9 cellular contexts compared by ENCODE assay signal in the genomic region with DNA sequence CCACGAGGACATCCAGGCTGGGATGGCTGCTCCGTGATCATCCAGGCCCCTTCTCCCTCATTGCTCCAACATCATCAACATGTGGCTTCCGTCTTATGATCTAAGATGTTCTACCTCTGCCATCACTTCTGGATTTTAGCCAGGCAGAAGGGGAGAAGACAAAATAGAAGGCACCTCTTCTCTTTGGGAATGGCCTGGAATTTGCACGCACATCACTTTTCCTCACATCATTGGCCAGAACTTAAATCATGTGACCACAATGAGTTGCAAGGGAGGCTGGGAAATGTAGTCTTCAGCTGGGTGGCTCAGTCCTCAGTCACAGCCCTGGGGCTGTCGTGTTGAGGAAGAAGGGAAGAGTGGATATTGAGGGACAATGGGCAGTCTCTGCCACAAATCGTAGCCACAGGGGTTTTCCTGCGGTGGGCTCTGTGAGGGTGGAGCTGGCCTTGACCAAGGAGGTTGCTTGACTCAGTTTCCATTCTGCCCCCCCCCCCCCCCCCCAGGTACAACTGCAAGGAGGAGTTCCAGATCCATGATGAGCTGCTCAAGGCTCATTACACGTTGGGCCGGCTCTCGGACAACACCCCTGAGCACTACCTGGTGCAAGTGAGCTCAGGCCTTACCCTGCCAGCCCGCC. TPM values are rescaled to one million over a fixed set of nuclear protein-coding genes. Genes with fewer than 3 reads are reported as not detected.
A peak's percentile ranks its signal among the peaks of the same experiment; 100 is the strongest.
DNase-seq lines count a peak whose midpoint lies in the region; ATAC-seq, FAIRE-seq and TF ChIP-seq lines count a peak whose summit lies in the region.
"Had no signal": no experiment of that assay in that cellular context is flagged by ENCODE, and none has a peak within 500 bp of the region (broad histone marks: within the 10 kb centered on the region; RNA-seq: fewer than 3 reads in every experiment).

No MANE protein-coding gene starts in this region.

- H3K9ac ChIP-seq in DND-41 (ENCODE audit: low read depth, low read length), result no peak overlapping the region
- no peak overlapping the region for H3K9ac ChIP-seq in kidney (ENCODE audit: low read length in 2 of 2)

- ATAC-seq in DND-41 (ENCODE audit: insufficient read depth, low read depth), result peak; percentile 77
- ATAC-seq in left lobe of liver, result peak; percentile 77
- no peak for ATAC-seq in omental fat pad (ENCODE audit: low FRiP score)
- ATAC-seq: effector memory CD8-positive, alpha-beta T cell had no signal

- intact Hi-C loops in kidney (cut with DNase I), result no loop called here

- no peak overlapping the region for H2AFZ ChIP-seq in DND-41 (ENCODE audit: low read depth, low read length)

- H3K36me3 ChIP-seq in DND-41 (ENCODE audit: insufficient read depth, low read length) (no peaks in the 10 kb centered on the region; the same call in 1 of the 2 replicates), kidney (ENCODE audit: control insufficient read depth in 1 of 2, insufficient read depth in 2 of 2, low read length in 2 of 2) (no peaks in the 10 kb centered on the region)

- no peak overlapping the region for H3K4me2 ChIP-seq in DND-41 (ENCODE audit: insufficient read depth, low read length)

- FAIRE-seq in kidney (lab: Jason Lieb, UNC), result no peak

- no peaks in the 10 kb centered on the region for H3K4me1 ChIP-seq in DND-41 (ENCODE audit: insufficient read depth, low read length)
- no peaks in the 10 kb centered on the region for H3K4me1 ChIP-seq in kidney (ENCODE audit: control insufficient read depth in 1 of 2, insufficient read depth in 1 of 2, low read depth in 1 of 2, low read length in 2 of 2)

- H3K27ac ChIP-seq in DND-41 (ENCODE audit: low read length) (no peak overlapping the region), kidney (ENCODE audit: low read depth in 2 of 2, low read length in 2 of 2) (no peak overlapping the region)

- no peaks in the 10 kb centered on the region for H3K79me2 ChIP-seq in DND-41 (ENCODE audit: insufficient read depth, low read length)

- no peak for DNase-seq in DND-41
- DNase-seq in HT-29 (ENCODE audit: low spot score), result peak; percentile 45
- peak; percentile 72 for DNase-seq in astrocyte of the hippocampus (ENCODE audit: low read depth, low spot score)
- DNase-seq in left lobe of liver (ENCODE audit: low spot score), result no peak
- DNase-seq in putamen (ENCODE audit: low spot score), result no peak
- DNase-seq in omental fat pad (ENCODE audit: low spot score), result no peak
- no peak for DNase-seq in kidney
- no peak for DNase-seq in activated effector memory CD4-positive, alpha-beta T cell treated with Interleukin-2 at 50 U/mL for 16 hours
- DNase-seq: effector memory CD8-positive, alpha-beta T cell had no signal

- peaks cover 9% of the 10 kb centered on the region for H4K20me1 ChIP-seq in DND-41 (ENCODE audit: insufficient read depth, low read length)

- H3K9me3 ChIP-seq in DND-41 (ENCODE audit: insufficient read depth, low read length, severe bottlenecking), result no peaks in the 10 kb centered on the region
- no peaks in the 10 kb centered on the region for H3K9me3 ChIP-seq in kidney (ENCODE audit: control insufficient read depth in 1 of 2, low read length in 2 of 2)

- H3K4me3 ChIP-seq in DND-41 (ENCODE audit: low read depth in 1 of 2, low read length in 2 of 2) (no peak overlapping the region), kidney (ENCODE audit: low read length in 2 of 2) (no peak overlapping the region)

- no peaks in the 10 kb centered on the region for H3K27me3 ChIP-seq in DND-41 (ENCODE audit: insufficient read depth, low read length, poor library complexity)

- TF ChIP-seq CTCF in DND-41 (IDR thresholded peaks at IDR 0.05; ENCODE audit: borderline replicate concordance, extremely low read depth, low read length, poor library complexity, severe bottlenecking) (no peak), omental fat pad (IDR thresholded peaks at IDR 0.05) (no peak), kidney (IDR thresholded peaks at IDR 0.05; ENCODE audit: borderline replicate concordance, extremely low read depth, insufficient read depth) (no peak)

RNA-seq across cellular contexts. Expression of a gene that starts 50.3 kb away (rescaled TPM):
- 23.9 and 25.5 TPM in 2 replicates for total RNA-seq in HT-29 (2014; rRNA removed; shearing (Covaris generic))
- total RNA-seq in left lobe of liver (1.1 TPM), omental fat pad (10 to 100 TPM in 2 of 4 donors, 1 to 10 TPM in 2; 3.3 to 12.1 (median 8.0) TPM), kidney (14.4 TPM)
- polyA plus RNA-seq in kidney (ENCODE audit: insufficient read depth, low read depth, low replicate concordance), result 3.0 TPM

Comparison
In these comparisons a context has a peak if more than half of its experiments do, and no peak if none do; other contexts are left out.
1. DNase-seq: peak in HT-29 (single experiment) and astrocyte of the hippocampus (single experiment); none in DND-41 (single experiment), left lobe of liver (single experiment), putamen (single experiment), omental fat pad (single experiment), kidney (single experiment) and activated effector memory CD4-positive, alpha-beta T cell treated with Interleukin-2 at 50 U/mL for 16 hours (single experiment).